In the genomic region with DNA sequence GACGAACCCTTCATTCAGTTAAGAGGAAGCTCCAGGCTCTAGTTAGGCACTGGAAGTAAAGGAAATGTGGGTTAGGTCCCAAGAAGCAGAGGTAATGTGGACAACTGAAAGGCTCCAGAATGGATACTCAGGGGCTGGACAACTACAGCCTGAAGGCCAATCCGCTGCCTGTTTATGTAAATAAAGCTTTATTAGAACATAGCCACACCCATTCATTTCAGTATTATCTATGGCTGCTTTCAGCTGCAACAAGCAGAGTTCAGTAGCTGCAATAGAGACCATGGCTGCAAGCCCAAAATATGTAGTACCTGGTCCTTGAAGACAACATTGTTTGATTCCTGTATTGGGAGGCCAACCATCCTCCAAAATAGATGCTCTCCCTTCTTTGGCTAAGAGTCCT, we compare ENCODE assay signal across 19 cellular contexts.
"Had no signal": no experiment of that assay in that cellular context is flagged by ENCODE, and none has a peak within 500 bp of the region (broad histone marks: within the 10 kb centered on the region; RNA-seq: fewer than 3 reads in every experiment).

No MANE protein-coding gene starts in this region.

- H3K27me3 Mint-ChIP-seq: activated CD4-positive, alpha-beta T cell treated with anti-CD3 and anti-CD28 coated beads, Interleukin-2, amount 10 ng/mL, durations not matched to agents 24 days and 14 days; activated CD8-positive, alpha-beta T cell treated with anti-CD3 and anti-CD28 coated beads for 36 hours; activated naive CD4-positive, alpha-beta T cell treated with anti-CD3 and anti-CD28 coated beads, Interleukin-2, amount 50 U/mL, for 24 hours; naive thymus-derived CD8-positive, alpha-beta T cell had no signal

- DNase-seq: activated CD4-positive, alpha-beta T cell treated with anti-CD3 and anti-CD28 coated beads, Interleukin-2, amount 10 ng/mL, durations not matched to agents 24 days and 14 days; activated CD8-positive, alpha-beta memory T cell treated with anti-CD3 and anti-CD28 coated beads, Interleukin-2, amount 50 U/mL, for 4 hours; activated CD8-positive, alpha-beta T cell treated with anti-CD3 and anti-CD28 coated beads for 36 hours; activated effector memory CD4-positive, alpha-beta T cell treated with anti-CD3 and anti-CD28 coated beads, Interleukin-2, amount 50 U/mL, for 16 hours; activated T-cell treated with anti-CD3 and anti-CD28 coated beads, Interleukin-2, amount 50 U/mL, for 72 hours; cerebellar nuclear complex; cortex of kidney; effector CD8-positive, alpha-beta T cell; esophagus squamous epithelium; heart right ventricle; left ventricle myocardium inferior; naive thymus-derived CD8-positive, alpha-beta T cell; ovary; stimulated activated CD4-positive, alpha-beta T cell treated with anti-CD3 and anti-CD28 coated beads, Interleukin-4, amount 100 ng/mL, for 1 hour; T-helper 9 cell had no signal

- H3K27me3 ChIP-seq: esophagus squamous epithelium, heart right ventricle, ovary had no signal

- H3K9me3 ChIP-seq: esophagus squamous epithelium, heart right ventricle, left ventricle myocardium inferior, ovary had no signal

- H3K9me3 Mint-ChIP-seq: activated CD8-positive, alpha-beta T cell treated with anti-CD3 and anti-CD28 coated beads for 36 hours; activated naive CD4-positive, alpha-beta T cell treated with anti-CD3 and anti-CD28 coated beads, Interleukin-2, amount 50 U/mL, for 24 hours; activated T-cell treated with anti-CD3 and anti-CD28 coated beads, Interleukin-2, amount 50 U/mL, for 72 hours; naive thymus-derived CD8-positive, alpha-beta T cell had no signal

- FAIRE-seq: bronchial epithelial cell had no signal

- ATAC-seq: activated CD8-positive, alpha-beta T cell treated with anti-CD3 and anti-CD28 coated beads for 36 hours; activated T-cell treated with anti-CD3 and anti-CD28 coated beads, Interleukin-2, amount 50 U/mL, for 72 hours; heart right ventricle; naive thymus-derived CD8-positive, alpha-beta T cell; sciatic nerve had no signal

- H3K4me2 ChIP-seq: smooth muscle cell had no signal

- H3K4me3 Mint-ChIP-seq: activated CD4-positive, alpha-beta T cell treated with anti-CD3 and anti-CD28 coated beads, Interleukin-2, amount 10 ng/mL, durations not matched to agents 24 days and 14 days; activated CD8-positive, alpha-beta T cell treated with anti-CD3 and anti-CD28 coated beads for 36 hours; activated naive CD4-positive, alpha-beta T cell treated with anti-CD3 and anti-CD28 coated beads, Interleukin-2, amount 50 U/mL, for 24 hours; activated T-cell treated with anti-CD3 and anti-CD28 coated beads, Interleukin-2, amount 50 U/mL, for 72 hours; naive thymus-derived CD8-positive, alpha-beta T cell had no signal

- H3K4me3 ChIP-seq: esophagus squamous epithelium, heart right ventricle, left ventricle myocardium inferior, ovary, smooth muscle cell had no signal

- H3K27ac ChIP-seq: esophagus squamous epithelium, left ventricle myocardium inferior, ovary had no signal

- H3K27ac Mint-ChIP-seq: activated CD4-positive, alpha-beta T cell treated with anti-CD3 and anti-CD28 coated beads, Interleukin-2, amount 10 ng/mL, durations not matched to agents 24 days and 14 days; activated CD8-positive, alpha-beta T cell treated with anti-CD3 and anti-CD28 coated beads for 36 hours; activated T-cell treated with anti-CD3 and anti-CD28 coated beads, Interleukin-2, amount 50 U/mL, for 72 hours had no signal

- H3K36me3 ChIP-seq: esophagus squamous epithelium, heart right ventricle, left ventricle myocardium inferior, ovary had no signal
